18 cellular contexts compared by ENCODE assay signal in the genomic region with DNA sequence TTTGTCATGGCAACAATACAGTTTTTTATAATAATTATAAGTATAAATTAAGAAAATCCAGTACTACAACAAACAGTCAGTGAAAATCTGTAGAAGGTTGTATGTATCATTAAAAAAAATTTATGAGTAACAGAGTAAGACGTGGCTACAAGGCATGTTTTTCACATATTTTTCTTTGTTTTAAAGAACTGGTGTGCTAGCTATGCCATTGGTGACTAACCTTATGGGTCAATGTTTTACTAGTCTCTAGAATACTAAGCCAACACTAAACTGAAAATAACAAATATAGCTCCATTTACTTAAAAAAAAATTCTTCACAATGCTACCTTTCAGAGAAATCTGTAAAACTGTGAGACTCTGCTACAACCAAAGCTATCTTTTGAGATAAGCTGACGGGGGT.
DNase-seq lines count a peak whose midpoint lies in the region; TF ChIP-seq lines count a peak whose summit lies in the region.
"Had no signal": no experiment of that assay in that cellular context is flagged by ENCODE, and none has a peak within 500 bp of the region (broad histone marks: within the 10 kb centered on the region; RNA-seq: fewer than 3 reads in every experiment).

No MANE protein-coding gene starts in this region.

- TF ChIP-seq CTCF in epithelial cell of proximal tubule (conservative IDR thresholded peaks at IDR 0.05; ENCODE audit: low read depth, low read length) = no peak

- no peak overlapping the region for H3K4me3 ChIP-seq in epithelial cell of proximal tubule (ENCODE audit: low read depth, low read length)
- H3K4me3 ChIP-seq: GM23248, HAP-1 had no signal

- peak; percentile 10 for DNase-seq in HuH-7.5 (ENCODE audit: low spot score)
- DNase-seq in epithelial cell of proximal tubule (ENCODE audit: low read depth) = peak; percentile 56
- DNase-seq in kidney glomerular epithelial cell (lab: John Stamatoyannopoulos, UW) = peak; percentile 42
- DNase-seq in NCI-H1436 treated with DMSO at 0.1 percent for 48 hours (lab: John Stamatoyannopoulos, UW) = no peak
- DNase-seq in activated gamma-delta T cell treated with Interleukin-2 at 50 U/mL for 16 hours = no peak
- no peak for DNase-seq in putamen (ENCODE audit: low spot score)
- DNase-seq: BE2C; C1 segment of cervical spinal cord; CD4-positive, CD25-positive, alpha-beta regulatory T cell; CD8-positive, alpha-beta memory T cell; COR-L47; DMS 273 treated with DMSO at 0.1 percent for 48 hours; DMS53; DND-41; EL; GM23248; IMR-90 had no signal

Comparison
In these comparisons a context has a peak if more than half of its experiments do, and no peak if none do; other contexts are left out.
1. DNase-seq: peak in HuH-7.5 (single experiment), epithelial cell of proximal tubule (single experiment) and kidney glomerular epithelial cell (single experiment); none in NCI-H1436 treated with DMSO at 0.1 percent for 48 hours (single experiment), activated gamma-delta T cell treated with Interleukin-2 at 50 U/mL for 16 hours (single experiment) and putamen (single experiment).